ENCODE assay signal across 1 cellular context in genomic region chr16:71882505-71883192, GRCh38.
TF ChIP-seq lines count a peak whose summit lies in the region.

No MANE protein-coding gene starts in this region.

TF ChIP-seq in GM12878, 131 proteins besides CTCF, POLR2A, EP300 and RAD21 (continued from another document):
- TF ChIP-seq, protein P1, sequence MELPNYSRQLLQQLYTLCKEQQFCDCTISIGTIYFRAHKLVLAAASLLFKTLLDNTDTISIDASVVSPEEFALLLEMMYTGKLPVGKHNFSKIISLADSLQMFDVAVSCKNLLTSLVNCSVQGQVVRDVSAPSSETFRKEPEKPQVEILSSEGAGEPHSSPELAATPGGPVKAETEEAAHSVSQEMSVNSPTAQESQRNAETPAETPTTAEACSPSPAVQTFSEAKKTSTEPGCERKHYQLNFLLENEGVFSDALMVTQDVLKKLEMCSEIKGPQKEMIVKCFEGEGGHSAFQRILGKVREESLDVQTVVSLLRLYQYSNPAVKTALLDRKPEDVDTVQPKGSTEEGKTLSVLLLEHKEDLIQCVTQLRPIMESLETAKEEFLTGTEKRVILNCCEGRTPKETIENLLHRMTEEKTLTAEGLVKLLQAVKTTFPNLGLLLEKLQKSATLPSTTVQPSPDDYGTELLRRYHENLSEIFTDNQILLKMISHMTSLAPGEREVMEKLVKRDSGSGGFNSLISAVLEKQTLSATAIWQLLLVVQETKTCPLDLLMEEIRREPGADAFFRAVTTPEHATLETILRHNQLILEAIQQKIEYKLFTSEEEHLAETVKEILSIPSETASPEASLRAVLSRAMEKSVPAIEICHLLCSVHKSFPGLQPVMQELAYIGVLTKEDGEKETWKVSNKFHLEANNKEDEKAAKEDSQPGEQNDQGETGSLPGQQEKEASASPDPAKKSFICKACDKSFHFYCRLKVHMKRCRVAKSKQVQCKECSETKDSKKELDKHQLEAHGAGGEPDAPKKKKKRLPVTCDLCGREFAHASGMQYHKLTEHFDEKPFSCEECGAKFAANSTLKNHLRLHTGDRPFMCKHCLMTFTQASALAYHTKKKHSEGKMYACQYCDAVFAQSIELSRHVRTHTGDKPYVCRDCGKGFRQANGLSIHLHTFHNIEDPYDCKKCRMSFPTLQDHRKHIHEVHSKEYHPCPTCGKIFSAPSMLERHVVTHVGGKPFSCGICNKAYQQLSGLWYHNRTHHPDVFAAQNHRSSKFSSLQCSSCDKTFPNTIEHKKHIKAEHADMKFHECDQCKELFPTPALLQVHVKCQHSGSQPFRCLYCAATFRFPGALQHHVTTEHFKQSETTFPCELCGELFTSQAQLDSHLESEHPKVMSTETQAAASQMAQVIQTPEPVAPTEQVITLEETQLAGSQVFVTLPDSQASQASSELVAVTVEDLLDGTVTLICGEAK (IDR thresholded peaks at IDR 0.05; ENCODE audit: borderline replicate concordance): 0 out of 2 replicates have a peak, but pooled peaks have one; percentile 21
- TF ChIP-seq ZNF217 (IDR thresholded peaks at IDR 0.05) (no peak), ZBTB4 (CRISPR knock-in tag; IDR thresholded peaks at IDR 0.05) (no peak), CREM (IDR thresholded peaks at IDR 0.05; ENCODE audit: low read depth) (0 out of 2 replicates have a peak, but pooled peaks have one; percentile 41), IKZF1 (conservative IDR thresholded peaks at IDR 0.05) (no peak), ESRRA (IDR thresholded peaks at IDR 0.05; ENCODE audit: low read length) (no peak), SMC3 (IDR thresholded peaks at IDR 0.05; ENCODE audit: borderline replicate concordance, low read length) (peak; percentile 80; the same call in 1 of the 2 replicates), POU2F2 (IDR thresholded peaks at IDR 0.05; ENCODE audit: borderline replicate concordance, low read depth, low read length) (peak; percentile 85; the same call in 1 of the 3 replicates), MTA3 (IDR thresholded peaks at IDR 0.05; ENCODE audit: borderline replicate concordance, low read length) (no peak), EED (IDR thresholded peaks at IDR 0.05; ENCODE audit: low read depth) (no peak), IRF4 (IDR thresholded peaks at IDR 0.05; ENCODE audit: low read depth, low read length) (peak; percentile 50; the same call in 1 of the 2 replicates), HDAC6 (IDR thresholded peaks at IDR 0.05; ENCODE audit: unreplicated experiment) (no peak), HDGF (IDR thresholded peaks at IDR 0.05) (no peak), STAT3 (IDR thresholded peaks at IDR 0.05; ENCODE audit: low read depth, low read length) (0 out of 2 replicates have a peak, but pooled peaks have one; percentile 17), ATF2 (IDR thresholded peaks at IDR 0.05; ENCODE audit: low read length) (peak; percentile 70; the same call in 1 of the 2 replicates), CREB1 (IDR thresholded peaks at IDR 0.05; ENCODE audit: low read depth) (no peak; the same call in 1 of the 2 replicates), BACH1 (IDR thresholded peaks at IDR 0.05; ENCODE audit: borderline replicate concordance) (no peak), BMI1 (IDR thresholded peaks at IDR 0.05; ENCODE audit: borderline replicate concordance) (no peak), ZBED1 (IDR thresholded peaks at IDR 0.05; ENCODE audit: borderline replicate concordance) (no peak), NR2F1 (conservative IDR thresholded peaks at IDR 0.05) (no peak; the same call in 1 of the 2 replicates), ZNF207 (IDR thresholded peaks at IDR 0.05; ENCODE audit: borderline replicate concordance) (no peak), GATAD2B (conservative IDR thresholded peaks at IDR 0.05; ENCODE audit: low read depth) (no peak), SP1 (IDR thresholded peaks at IDR 0.05; ENCODE audit: low read depth, low read length) (no peak), SREBF2 (IDR thresholded peaks at IDR 0.05; ENCODE audit: low read length) (no peak), POLR2AphosphoS2 (IDR thresholded peaks at IDR 0.05; ENCODE audit: low read depth, low read length) (no peak), CHD2 (IDR thresholded peaks at IDR 0.05; ENCODE audit: borderline replicate concordance, low read depth, low read length) (no peak), NR2C2 (IDR thresholded peaks at IDR 0.05; ENCODE audit: borderline replicate concordance, control insufficient read depth, insufficient read length, low read depth) (no peak)
